ENCODE assay signal across 8 cellular contexts in genomic region chr11:47216141-47216798, GRCh38. TPM values are rescaled to one million over a fixed set of nuclear protein-coding genes. Genes with fewer than 3 reads are reported as not detected.
DNase-seq lines count a peak whose midpoint lies in the region; ATAC-seq, FAIRE-seq and TF ChIP-seq lines count a peak whose summit lies in the region.

No MANE protein-coding gene starts in this region.

- TF ChIP-seq CTCF in MM.1S (IDR thresholded peaks at IDR 0.05; ENCODE audit: low read length), result peak; percentile 19; the same call in 1 of the 2 replicates
- TF ChIP-seq CTCF in endodermal cell (conservative IDR thresholded peaks at IDR 0.05), result no peak

- no peaks in the 10 kb centered on the region for H3K36me3 ChIP-seq in MM.1S (replicated peaks; ENCODE audit: insufficient read depth, low read length)
- H3K36me3 ChIP-seq in endodermal cell (ENCODE audit: control insufficient read depth, insufficient read depth, low read length), result peaks cover 5% of the 10 kb centered on the region

- DNase-seq in Ammon's horn (ENCODE audit: low spot score) (peak; percentile 35), MM.1S (peak; percentile 8), endodermal cell (peak; percentile 60), frontal cortex (ENCODE audit: low spot score in 2 of 2) (no peak)
- DNase-seq in activated CD4-positive, alpha-beta T cell treated with anti-CD3 and anti-CD28 coated beads, Interleukin-2, amount 50 U/mL, for 24 hours (ENCODE audit: low read depth in 1 of 2, low spot score in 1 of 2), result peak; percentile 52 to 80
- DNase-seq in naive thymus-derived CD8-positive, alpha-beta T cell, result peak in 4 of 10 donors; percentile 9 to 38 (median 10)
- DNase-seq in stimulated activated naive B cell treated with anti-CD40 and anti-IgM and Interleukin-4, amounts not matched to agents 10 μg/mL and 1 μg/mL and 100 μg/mL, for 72 hours, result peak; percentile 82

- H4K20me1 ChIP-seq in MM.1S (ENCODE audit: insufficient read depth, low read length), result no peaks in the 10 kb centered on the region

- no peaks in the 10 kb centered on the region for H3K9me2 ChIP-seq in MM.1S (replicated peaks; ENCODE audit: insufficient read depth, low read length)

- H3K4me3 ChIP-seq in MM.1S (ENCODE audit: low read length) (peak overlapping the region; percentile 77), endodermal cell (ENCODE audit: low read length) (peak overlapping the region; percentile 84)

- WGBS in endodermal cell (ENCODE audit: insufficient coverage in 1 of 2, insufficient read length in 1 of 2), 2 experiments, result 44 to 57% methylated on average over 12 of the region's 12 CpGs

- H3K4me1 Mint-ChIP-seq in endodermal cell, result peaks cover 9% of the 10 kb centered on the region
- H3K4me1 Mint-ChIP-seq in naive thymus-derived CD8-positive, alpha-beta T cell, result peaks cover 23 to 41% (median 37%) of the 10 kb centered on the region in 4 donors
- peaks cover 31 to 60% of the 10 kb centered on the region in 2 donors for H3K4me1 Mint-ChIP-seq in stimulated activated naive B cell treated with anti-CD40 and anti-IgM and Interleukin-4, amounts not matched to agents 10 μg/mL and 1 μg/mL and 100 μg/mL, for 72 hours

- POLR2A ChIA-PET in naive thymus-derived CD8-positive, alpha-beta T cell (lab: Charles Lee), result interaction anchor here (0.9 to 4.1 kb wide), 12 partner anchors 14 to 194 kb away, joined by 3 to 64 read pairs (median 10); partner anchors contain the start of genes ACP2, ARFGAP2 and PACSIN3

- H2AFZ ChIP-seq in MM.1S (ENCODE audit: low read length), result peak overlapping the region; percentile 80

- H3K27ac ChIP-seq in MM.1S (ENCODE audit: low read length) (peak overlapping the region; percentile 90; the same call in 1 of the 2 replicates), endodermal cell (ENCODE audit: low read depth, low read length) (no peak overlapping the region)

- H3K27me3 Mint-ChIP-seq in endodermal cell (ENCODE audit: insufficient read depth), result no peaks in the 10 kb centered on the region
- H3K27me3 Mint-ChIP-seq in naive thymus-derived CD8-positive, alpha-beta T cell, result no peaks in the 10 kb centered on the region
- no peaks in the 10 kb centered on the region for H3K27me3 Mint-ChIP-seq in stimulated activated naive B cell treated with anti-CD40 and anti-IgM and Interleukin-4, amounts not matched to agents 10 μg/mL and 1 μg/mL and 100 μg/mL, for 72 hours

- H3K4me1 ChIP-seq in MM.1S (ENCODE audit: low read length) (peaks cover 9% of the 10 kb centered on the region), endodermal cell (ENCODE audit: control insufficient read depth, insufficient read depth, low read length) (no peaks in the 10 kb centered on the region)

- no peaks in the 10 kb centered on the region for H3K9me3 ChIP-seq in MM.1S (replicated peaks; ENCODE audit: insufficient read depth, low read length)
- no peaks in the 10 kb centered on the region for H3K9me3 ChIP-seq in endodermal cell (ENCODE audit: control insufficient read depth, low read length)

- H3F3A ChIP-seq in MM.1S (ENCODE audit: insufficient read depth, low read length), result peaks cover 13% of the 10 kb centered on the region

- peak overlapping the region; percentile 76 for H3K4me3 Mint-ChIP-seq in endodermal cell
- peak overlapping the region; percentile 82 to 100 (median 99) for H3K4me3 Mint-ChIP-seq in naive thymus-derived CD8-positive, alpha-beta T cell
- H3K4me3 Mint-ChIP-seq in stimulated activated naive B cell treated with anti-CD40 and anti-IgM and Interleukin-4, amounts not matched to agents 10 μg/mL and 1 μg/mL and 100 μg/mL, for 72 hours, result peak overlapping the region; percentile 94 to 99

- no peaks in the 10 kb centered on the region for H3K9me3 Mint-ChIP-seq in endodermal cell
- no peaks in the 10 kb centered on the region for H3K9me3 Mint-ChIP-seq in naive thymus-derived CD8-positive, alpha-beta T cell
- peaks cover 2 to 8% of the 10 kb centered on the region in 2 donors for H3K9me3 Mint-ChIP-seq in stimulated activated naive B cell treated with anti-CD40 and anti-IgM and Interleukin-4, amounts not matched to agents 10 μg/mL and 1 μg/mL and 100 μg/mL, for 72 hours

- peak; percentile 35 for ATAC-seq in GM18907 (IDR thresholded peaks at IDR 0.05; ENCODE audit: unreplicated experiment)
- ATAC-seq in naive thymus-derived CD8-positive, alpha-beta T cell, result no peak
- ATAC-seq in stimulated activated naive B cell treated with anti-CD40 and anti-IgM and Interleukin-4, amounts not matched to agents 10 μg/mL and 1 μg/mL and 100 μg/mL, for 72 hours (replicated peaks), result peak; percentile 62 to 63

- H3K79me2 ChIP-seq in MM.1S (ENCODE audit: low read length), result peaks cover 16% of the 10 kb centered on the region

- no peak for FAIRE-seq in frontal cortex (lab: Jason Lieb, UNC)

- peaks cover 4% of the 10 kb centered on the region for H3K36me3 Mint-ChIP-seq in endodermal cell (ENCODE audit: low read depth)
- peaks cover 3 to 31% (median 3%) of the 10 kb centered on the region in 3 donors for H3K36me3 Mint-ChIP-seq in naive thymus-derived CD8-positive, alpha-beta T cell
- H3K36me3 Mint-ChIP-seq in stimulated activated naive B cell treated with anti-CD40 and anti-IgM and Interleukin-4, amounts not matched to agents 10 μg/mL and 1 μg/mL and 100 μg/mL, for 72 hours, result peaks cover 53 to 56% of the 10 kb centered on the region in 2 donors

- peak overlapping the region; percentile 88 for H3K4me2 ChIP-seq in MM.1S (ENCODE audit: low read depth, low read length)

- no peaks in the 10 kb centered on the region for H3K27me3 ChIP-seq in MM.1S (replicated peaks; ENCODE audit: insufficient read depth, low read length)
- no peaks in the 10 kb centered on the region for H3K27me3 ChIP-seq in endodermal cell (ENCODE audit: control insufficient read depth, insufficient read depth, low read length, poor library complexity, severe bottlenecking)

- peak overlapping the region; percentile 89; the same call in 1 of the 2 replicates for H3K9ac ChIP-seq in MM.1S (ENCODE audit: low read length)
- no peak overlapping the region for H3K9ac ChIP-seq in endodermal cell (ENCODE audit: extremely low read depth, low read length, poor library complexity, severe bottlenecking)

- peak overlapping the region; percentile 14 for H3K27ac Mint-ChIP-seq in endodermal cell
- H3K27ac Mint-ChIP-seq in naive thymus-derived CD8-positive, alpha-beta T cell, result peak overlapping the region; percentile 96 to 100 (median 98)
- peak overlapping the region; percentile 100 for H3K27ac Mint-ChIP-seq in stimulated activated naive B cell treated with anti-CD40 and anti-IgM and Interleukin-4, amounts not matched to agents 10 μg/mL and 1 μg/mL and 100 μg/mL, for 72 hours

RNA-seq across cellular contexts. Expression of gene DDB2, which starts 1.5 kb away (rescaled TPM):
- total RNA-seq in endodermal cell (10 to 100 TPM; 20.9 to 31.2 TPM), frontal cortex (8.2 TPM)
- 72.6 TPM for polyA plus RNA-seq in endodermal cell (2013, experiment 1 of 2)
- 69.3 TPM for polyA plus RNA-seq in endodermal cell (2013, experiment 2 of 2)
- 100 to 1,000 TPM in 1 of 2 experiments, 10 to 100 TPM in 1; 98.9 to 101 TPM for total RNA-seq in naive thymus-derived CD8-positive, alpha-beta T cell
- polyA plus RNA-seq in naive thymus-derived CD8-positive, alpha-beta T cell, result 10 to 100 TPM; 20.7 to 25.4 (median 24.4) TPM

RNA-seq across cellular contexts. Expression of gene PACSIN3, which starts 30.0 kb away (rescaled TPM):
- total RNA-seq in endodermal cell (10 to 100 TPM; 48.0 to 66.6 TPM), frontal cortex (2.0 TPM)
- polyA plus RNA-seq in endodermal cell (2013, experiment 1 of 2), result 22.9 TPM
- 18.0 TPM for polyA plus RNA-seq in endodermal cell (2013, experiment 2 of 2)
- under 1 TPM in 1 of 2 experiments, not detected in 1; 0.80 TPM for total RNA-seq in naive thymus-derived CD8-positive, alpha-beta T cell
- under 1 TPM in 1 of 3 donors, not detected in 2; 0.25 TPM for polyA plus RNA-seq in naive thymus-derived CD8-positive, alpha-beta T cell

RNA-seq across cellular contexts. Expression of gene ACP2, which starts 32.3 kb away (rescaled TPM):
- total RNA-seq in endodermal cell, result 10 to 100 TPM; 42.9 to 45.9 TPM
- polyA plus RNA-seq in endodermal cell (2013, experiment 1 of 2), result 34.7 TPM
- polyA plus RNA-seq in endodermal cell (2013, experiment 2 of 2), result 28.7 TPM
- total RNA-seq in naive thymus-derived CD8-positive, alpha-beta T cell, result 10 to 100 TPM; 25.8 to 27.8 TPM
- 1 to 10 TPM; 4.4 to 10.0 (median 8.0) TPM for polyA plus RNA-seq in naive thymus-derived CD8-positive, alpha-beta T cell
- total RNA-seq in frontal cortex, result 21.2 TPM

RNA-seq across cellular contexts. Expression of gene ARFGAP2, which starts 39.6 kb away (rescaled TPM):
- total RNA-seq in endodermal cell (10 to 100 TPM; 84.6 to 86.0 TPM), frontal cortex (110 TPM)
- 55.0 TPM for polyA plus RNA-seq in endodermal cell (2013, experiment 1 of 2)
- 48.1 TPM for polyA plus RNA-seq in endodermal cell (2013, experiment 2 of 2)
- total RNA-seq in naive thymus-derived CD8-positive, alpha-beta T cell, result 100 to 1,000 TPM; 166 to 172 TPM
- polyA plus RNA-seq in naive thymus-derived CD8-positive, alpha-beta T cell, result 100 to 1,000 TPM in 2 of 3 donors, 10 to 100 TPM in 1; 97.8 to 111 (median 108) TPM

RNA-seq across cellular contexts. Expression of gene NR1H3, which starts 41.5 kb away (rescaled TPM):
- total RNA-seq in endodermal cell (10 to 100 TPM; 29.4 to 34.6 TPM), frontal cortex (8.2 TPM)
- 19.1 TPM for polyA plus RNA-seq in endodermal cell (2013, experiment 1 of 2)
- polyA plus RNA-seq in endodermal cell (2013, experiment 2 of 2), result 17.6 TPM
- total RNA-seq in naive thymus-derived CD8-positive, alpha-beta T cell, result 10 to 100 TPM; 13.7 to 20.3 TPM
- polyA plus RNA-seq in naive thymus-derived CD8-positive, alpha-beta T cell, result 1 to 10 TPM; 3.4 to 7.2 (median 4.5) TPM

Comparison
In these comparisons a context has a peak if more than half of its experiments do, and no peak if none do; other contexts are left out.
1. DNase-seq: peak in Ammon's horn (single experiment), MM.1S (single experiment), activated CD4-positive, alpha-beta T cell treated with anti-CD3 and anti-CD28 coated beads, Interleukin-2, amount 50 U/mL, for 24 hours (2 of 2), endodermal cell (single experiment) and stimulated activated naive B cell treated with anti-CD40 and anti-IgM and Interleukin-4, amounts not matched to agents 10 μg/mL and 1 μg/mL and 100 μg/mL, for 72 hours (single experiment); none in frontal cortex (0 of 2).
2. ATAC-seq: peak in GM18907 (single experiment) and stimulated activated naive B cell treated with anti-CD40 and anti-IgM and Interleukin-4, amounts not matched to agents 10 μg/mL and 1 μg/mL and 100 μg/mL, for 72 hours (2 of 2); none in naive thymus-derived CD8-positive, alpha-beta T cell (0 of 2).
3. H3K27ac Mint-ChIP-seq: peak in every context shown above with its lines; median percentile 100 in stimulated activated naive B cell treated with anti-CD40 and anti-IgM and Interleukin-4, amounts not matched to agents 10 μg/mL and 1 μg/mL and 100 μg/mL, for 72 hours; 98 in naive thymus-derived CD8-positive, alpha-beta T cell; 14 in endodermal cell.
4. RNA of gene PACSIN3, which starts 30.0 kb away (total RNA-seq): 48.0 to 66.6 TPM in endodermal cell; 2.0 TPM in frontal cortex (single experiment) and 0.80 TPM in naive thymus-derived CD8-positive, alpha-beta T cell; every median in the first group is over 10 times any median in the second.
5. Peak in every context shown above with its lines, with median percentiles within 50 percentile points of each other: H3K4me3 Mint-ChIP-seq.